ENCODE assay signal across 24 cellular contexts in genomic region chr5:52846443-52846842, GRCh38. TPM values are rescaled to one million over a fixed set of nuclear protein-coding genes. Genes with fewer than 3 reads are reported as not detected.
DNase-seq lines count a peak whose midpoint lies in the region; ATAC-seq and TF ChIP-seq lines count a peak whose summit lies in the region.
"Had no signal": no experiment of that assay in that cellular context is flagged by ENCODE, and none has a peak within 500 bp of the region (broad histone marks: within the 10 kb centered on the region; RNA-seq: fewer than 3 reads in every experiment).

No MANE protein-coding gene starts in this region.

- H3K27ac Mint-ChIP-seq in GM23338: no peak overlapping the region; the same call in 1 of the 2 replicates
- H3K27ac Mint-ChIP-seq: activated CD4-positive, alpha-beta memory T cell treated with anti-CD3 and anti-CD28 coated beads, Interleukin-2, amount 10 ng/mL, durations not matched to agents 7 days and 5 days; activated naive CD4-positive, alpha-beta T cell treated with anti-CD3 and anti-CD28 coated beads for 36 hours; activated T-cell treated with anti-CD3 and anti-CD28 coated beads, Interleukin-2, amount 50 U/mL, for 24 hours; CD8-positive, alpha-beta T cell; T-helper 2 cell treated with Interferon-gamma antibody and Interleukin-4, amounts not matched to agents 5 μg/mL and 100 μg/mL, for 36 hours; WTC11 had no signal

- no peaks in the 10 kb centered on the region for H3K27me3 Mint-ChIP-seq in GM23338 (ENCODE audit: insufficient read depth, low read depth, poor library complexity)
- H3K27me3 Mint-ChIP-seq: activated CD4-positive, alpha-beta memory T cell treated with anti-CD3 and anti-CD28 coated beads, Interleukin-2, amount 10 ng/mL, durations not matched to agents 7 days and 5 days; activated T-cell treated with anti-CD3 and anti-CD28 coated beads, Interleukin-2, amount 50 U/mL, for 24 hours had no signal

- H3K4me3 Mint-ChIP-seq in GM23338: no peak overlapping the region
- H3K4me3 Mint-ChIP-seq: activated CD4-positive, alpha-beta memory T cell treated with anti-CD3 and anti-CD28 coated beads, Interleukin-2, amount 10 ng/mL, durations not matched to agents 7 days and 5 days; activated naive CD4-positive, alpha-beta T cell treated with anti-CD3 and anti-CD28 coated beads for 36 hours; activated T-cell treated with anti-CD3 and anti-CD28 coated beads, Interleukin-2, amount 50 U/mL, for 24 hours; CD8-positive, alpha-beta T cell; neural crest cell; T-helper 2 cell treated with Interferon-gamma antibody and Interleukin-4, amounts not matched to agents 5 μg/mL and 100 μg/mL, for 36 hours; WTC11 had no signal

- no peak for TF ChIP-seq POLR2A in sigmoid colon (IDR thresholded peaks at IDR 0.05)

- peaks cover 5% of the 10 kb centered on the region; the same call in 1 of the 2 replicates for H3K9me2 ChIP-seq in GM23338 (ENCODE audit: insufficient read depth)

- H2AFZ ChIP-seq in GM23338: no peak overlapping the region

- H3K27ac ChIP-seq in sigmoid colon (peak overlapping the region; percentile 43 to 80 (median 66)), GM23338 (ENCODE audit: low read depth) (no peak overlapping the region)
- H3K27ac ChIP-seq: gastrocnemius medialis, prostate gland, SJSA1 had no signal

- H4K20me1 ChIP-seq in GM23338 (replicated peaks; ENCODE audit: insufficient read depth): no peaks in the 10 kb centered on the region

- H3K4me3 ChIP-seq in sigmoid colon (no peak overlapping the region), GM23338 (no peak overlapping the region)
- H3K4me3 ChIP-seq: gastrocnemius medialis, prostate gland, SJSA1 had no signal

- TF ChIP-seq CTCF in sigmoid colon (IDR thresholded peaks at IDR 0.05): no peak
- no peak for TF ChIP-seq CTCF in GM23338 (conservative IDR thresholded peaks at IDR 0.05; ENCODE audit: low read depth in 2 of 2)

- H3K4me2 ChIP-seq in GM23338: no peak overlapping the region

- ATAC-seq in GM23338 (no peak), HG03159 (IDR thresholded peaks at IDR 0.05; ENCODE audit: unreplicated experiment) (no peak)
- ATAC-seq: CD8-positive, alpha-beta T cell; gastrocnemius medialis; left cardiac atrium; Panc1; WTC11 had no signal

- peak in 1 of 4 donors; percentile 10 for TF ChIP-seq EP300 in sigmoid colon (IDR thresholded peaks at IDR 0.05)

- no peaks in the 10 kb centered on the region for H3F3A ChIP-seq in GM23338 (replicated peaks; ENCODE audit: low read depth)

- H3K36me3 ChIP-seq in sigmoid colon (peaks cover 0 to 4% (median 0%) of the 10 kb centered on the region in 4 donors), GM23338 (ENCODE audit: insufficient read depth) (no peaks in the 10 kb centered on the region)
- H3K36me3 ChIP-seq: gastrocnemius medialis, prostate gland, SJSA1 had no signal

- no peaks in the 10 kb centered on the region for H3K9me3 Mint-ChIP-seq in GM23338
- H3K9me3 Mint-ChIP-seq: activated CD4-positive, alpha-beta memory T cell treated with anti-CD3 and anti-CD28 coated beads, Interleukin-2, amount 10 ng/mL, durations not matched to agents 7 days and 5 days; activated naive CD4-positive, alpha-beta T cell treated with anti-CD3 and anti-CD28 coated beads for 36 hours; activated T-cell treated with anti-CD3 and anti-CD28 coated beads, Interleukin-2, amount 50 U/mL, for 24 hours; neural crest cell; T-helper 2 cell treated with Interferon-gamma antibody and Interleukin-4, amounts not matched to agents 5 μg/mL and 100 μg/mL, for 36 hours had no signal

- DNase-seq in EH (ENCODE audit: low read depth) (peak; percentile 53), NCI-H69 (lab: John Stamatoyannopoulos, UW) (peak; percentile 11), fibroblast of peridontal ligament (ENCODE audit: extremely low read depth) (peak; percentile 76), sigmoid colon (no peak), GM23338 (ENCODE audit: low spot score) (no peak), SW480 (ENCODE audit: low spot score) (no peak)
- no peak for DNase-seq in NK-92 treated with Interleukin-12 subunit alpha and Interleukin-12 subunit beta, amount 100 ng/mL, for 24 hours (lab: John Stamatoyannopoulos, UW)
- DNase-seq: activated CD4-positive, alpha-beta memory T cell treated with anti-CD3 and anti-CD28 coated beads, Interleukin-2, amount 10 ng/mL, durations not matched to agents 7 days and 5 days; activated naive CD4-positive, alpha-beta T cell treated with anti-CD3 and anti-CD28 coated beads for 36 hours; activated T-cell treated with anti-CD3 and anti-CD28 coated beads, Interleukin-2, amount 50 U/mL, for 24 hours; CD8-positive, alpha-beta T cell; DMS79; gastrocnemius medialis; left cardiac atrium; NCI-H1092 treated with DMSO at 0.1 percent for 48 hours; NCI-H82; stimulated activated CD8-positive, alpha-beta memory T cell treated with anti-CD3 and anti-CD28 coated beads, Interleukin-4, amount 100 ng/mL, for 48 hours had no signal

- intact Hi-C loops in sigmoid colon (cut with DNase I): no loop called here

- 28 to 45% methylated on average over 3 of the region's 3 CpGs for WGBS in sigmoid colon, 2 donors

- no peaks in the 10 kb centered on the region for H3K9me3 ChIP-seq in sigmoid colon
- H3K9me3 ChIP-seq: gastrocnemius medialis, prostate gland, SJSA1 had no signal

- H3K27me3 ChIP-seq in sigmoid colon: no peaks in the 10 kb centered on the region
- H3K27me3 ChIP-seq in GM23338 (ENCODE audit: insufficient read depth): no peaks in the 10 kb centered on the region
- H3K27me3 ChIP-seq: gastrocnemius medialis, SJSA1 had no signal

- H3K4me1 ChIP-seq in sigmoid colon (peaks cover 0 to 64% (median 41%) of the 10 kb centered on the region in 4 donors), GM23338 (ENCODE audit: insufficient read depth) (no peaks in the 10 kb centered on the region)
- H3K4me1 ChIP-seq: prostate gland had no signal

- no peaks in the 10 kb centered on the region for H3K79me2 ChIP-seq in GM23338 (replicated peaks; ENCODE audit: insufficient read depth)

- H3K4me1 Mint-ChIP-seq in GM23338: no peaks in the 10 kb centered on the region
- H3K4me1 Mint-ChIP-seq: activated CD4-positive, alpha-beta memory T cell treated with anti-CD3 and anti-CD28 coated beads, Interleukin-2, amount 10 ng/mL, durations not matched to agents 7 days and 5 days; WTC11 had no signal

- H3K36me3 Mint-ChIP-seq in GM23338 (ENCODE audit: low read depth): no peaks in the 10 kb centered on the region
- H3K36me3 Mint-ChIP-seq: CD8-positive, alpha-beta T cell; WTC11 had no signal

RNA-seq across cellular contexts. Expression of gene ITGA1, which starts 58.7 kb away (rescaled TPM):
- 100 to 1,000 TPM; 162 to 511 (median 209) TPM for total RNA-seq in sigmoid colon
- polyA plus RNA-seq in sigmoid colon: 1 to 10 TPM; 1.8 to 8.0 (median 4.4) TPM
- total RNA-seq in GM23338 (2014; rRNA removed; shearing (Covaris generic)): 4.9 and 12.0 TPM in 2 replicates
- 1.8 and 2.6 TPM in 2 replicates for polyA plus RNA-seq in GM23338 (2016; fragmentation: Nextera tagmentation; extraction: Ambion mirVana)

RNA-seq across cellular contexts. Expression of gene PELO, which starts 58.7 kb away (rescaled TPM):
- 10 to 100 TPM; 37.1 to 60.1 (median 44.7) TPM for total RNA-seq in sigmoid colon
- polyA plus RNA-seq in sigmoid colon: 1 to 10 TPM; 3.9 to 8.3 (median 7.8) TPM
- 15.2 and 15.6 TPM in 2 replicates for total RNA-seq in GM23338 (2014; rRNA removed; shearing (Covaris generic))
- polyA plus RNA-seq in GM23338 (2016; fragmentation: Nextera tagmentation; extraction: Ambion mirVana): 13.6 and 13.8 TPM in 2 replicates

Comparison
In these comparisons a context has a peak if more than half of its experiments do, and no peak if none do; other contexts are left out.
1. DNase-seq: peak in EH (single experiment), NCI-H69 (single experiment) and fibroblast of peridontal ligament (single experiment); none in sigmoid colon (single experiment), GM23338 (single experiment), SW480 (single experiment) and NK-92 treated with Interleukin-12 subunit alpha and Interleukin-12 subunit beta, amount 100 ng/mL, for 24 hours (single experiment).
2. RNA of gene ITGA1, which starts 58.7 kb away (total RNA-seq): 162 to 511 TPM in sigmoid colon; 4.9 to 12.0 TPM in GM23338; every median in the first group is over 10 times any median in the second.